34 cellular contexts compared by ENCODE assay signal in the genomic region with DNA sequence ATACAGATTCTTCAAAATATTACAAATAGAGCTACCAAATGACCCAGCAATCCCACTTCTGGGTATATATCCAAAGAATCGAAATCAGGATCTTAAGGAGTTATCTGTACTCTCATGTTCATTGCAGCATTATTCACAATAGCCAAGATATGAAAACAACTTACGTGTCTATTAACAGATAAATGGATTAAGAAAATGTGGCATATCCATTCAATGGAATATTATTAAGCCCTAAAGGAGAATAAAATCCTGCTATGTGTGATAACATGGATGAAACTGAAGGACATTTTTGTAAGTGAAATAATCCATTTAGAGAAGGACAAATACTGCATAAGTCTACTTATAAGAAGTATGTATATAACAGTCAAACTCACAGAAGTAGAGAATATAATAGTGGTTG.
"Had no signal": no experiment of that assay in that cellular context is flagged by ENCODE, and none has a peak within 500 bp of the region (broad histone marks: within the 10 kb centered on the region; RNA-seq: fewer than 3 reads in every experiment).

No MANE protein-coding gene starts in this region.

- H3K27ac ChIP-seq: KMS-11 had no signal

- DNase-seq: Karpas-422, Kasumi-1, KG1, MG63, MM.1S, MV-4-11, NCI-H1048, NCI-H1092, NCI-H1092 treated with DMSO at 0.1 percent for 48 hours, NCI-H1105, NCI-H1105 treated with DMSO at 0.1 percent for 48 hours, NCI-H1417, NCI-H1417 treated with DMSO at 0.1 percent for 48 hours, NCI-H1436, NCI-H1436 treated with DMSO at 0.1 percent for 48 hours, NCI-H146, NCI-H1694, NCI-H1694 treated with DMSO at 0.1 percent for 48 hours, NCI-H187, NCI-H187 treated with DMSO at 0.1 percent for 48 hours, NCI-H1930, NCI-H2029, NCI-H2029 treated with DMSO at 0.1 percent for 48 hours, NCI-H2081, NCI-H2081 treated with DMSO at 0.1 percent for 48 hours, NCI-H2107, NCI-H2171, NCI-H2171 treated with DMSO at 0.1 percent for 48 hours, NCI-H2227 treated with DMSO at 0.1 percent for 48 hours, NCI-H226, NCI-H345, NCI-H446, NCI-H446 treated with DMSO at 0.1 percent for 48 hours had no signal

- H3K36me3 ChIP-seq: MG63 had no signal

- H3K9ac ChIP-seq: KMS-11 had no signal

- H3K4me3 ChIP-seq: MG63 had no signal

- H3K4me2 ChIP-seq: KMS-11 had no signal
